Comparison of ENCODE assay signal across 9 cellular contexts in genomic region chrX:125436855-125437254, GRCh38.
DNase-seq lines count a peak whose midpoint lies in the region; ATAC-seq and TF ChIP-seq lines count a peak whose summit lies in the region.
"Had no signal": no experiment of that assay in that cellular context is flagged by ENCODE, and none has a peak within 500 bp of the region (broad histone marks: within the 10 kb centered on the region; RNA-seq: fewer than 3 reads in every experiment).

No MANE protein-coding gene starts in this region.

- H3K4me3 ChIP-seq in mesendoderm (ENCODE audit: low read length) = no peak overlapping the region

- ATAC-seq in stimulated activated memory B cell treated with anti-CD40 and anti-IgM and Interleukin-4, amounts not matched to agents 10 μg/mL and 1 μg/mL and 100 μg/mL, for 72 hours = no peak
- no peak for ATAC-seq in GM19463 (IDR thresholded peaks at IDR 0.05; ENCODE audit: unreplicated experiment)

- DNase-seq in HS-5 (ENCODE audit: low read depth) (peak; percentile 0), mesendoderm (peak; percentile 40)
- no peak for DNase-seq in activated CD4-positive, alpha-beta memory T cell treated with anti-CD3 and anti-CD28 coated beads, Interleukin-2, amount 10 ng/mL, durations not matched to agents 7 days and 5 days
- DNase-seq: NK-92 treated with Interleukin-12 subunit alpha and Interleukin-12 subunit beta, amount 100 ng/mL, for 24 hours had no signal

- H3K4ac ChIP-seq in mesendoderm (ENCODE audit: low read depth, low read length) = no peak overlapping the region

- no peaks in the 10 kb centered on the region for H3K36me3 Mint-ChIP-seq in activated CD4-positive, alpha-beta memory T cell treated with anti-CD3 and anti-CD28 coated beads, Interleukin-2, amount 10 ng/mL, durations not matched to agents 7 days and 5 days (ENCODE audit: low read depth)
- no peaks in the 10 kb centered on the region for H3K36me3 Mint-ChIP-seq in stimulated activated memory B cell treated with anti-CD40 and anti-IgM and Interleukin-4, amounts not matched to agents 10 μg/mL and 1 μg/mL and 100 μg/mL, for 72 hours
- H3K36me3 Mint-ChIP-seq: memory B cell had no signal

- H3K4me3 Mint-ChIP-seq in activated CD4-positive, alpha-beta memory T cell treated with anti-CD3 and anti-CD28 coated beads, Interleukin-2, amount 10 ng/mL, durations not matched to agents 7 days and 5 days = no peak overlapping the region
- H3K4me3 Mint-ChIP-seq in stimulated activated memory B cell treated with anti-CD40 and anti-IgM and Interleukin-4, amounts not matched to agents 10 μg/mL and 1 μg/mL and 100 μg/mL, for 72 hours = no peak overlapping the region
- H3K4me3 Mint-ChIP-seq: memory B cell had no signal

- H4K5ac ChIP-seq in mesendoderm (ENCODE audit: low read length) = no peak overlapping the region

- no peak overlapping the region for H2BK5ac ChIP-seq in mesendoderm (ENCODE audit: low read length)

- H3K27ac Mint-ChIP-seq in activated CD4-positive, alpha-beta memory T cell treated with anti-CD3 and anti-CD28 coated beads, Interleukin-2, amount 10 ng/mL, durations not matched to agents 7 days and 5 days = no peak overlapping the region
- no peak overlapping the region for H3K27ac Mint-ChIP-seq in stimulated activated memory B cell treated with anti-CD40 and anti-IgM and Interleukin-4, amounts not matched to agents 10 μg/mL and 1 μg/mL and 100 μg/mL, for 72 hours
- H3K27ac Mint-ChIP-seq: memory B cell had no signal

- no peaks in the 10 kb centered on the region for H3K79me1 ChIP-seq in mesendoderm (ENCODE audit: low read length)

- H3K18ac ChIP-seq in mesendoderm (ENCODE audit: low read length) = no peak overlapping the region

- H3K56ac ChIP-seq in mesendoderm (ENCODE audit: low read length) = no peak overlapping the region

- no peak overlapping the region for H2BK120ac ChIP-seq in mesendoderm (ENCODE audit: low read depth, low read length)

- H3K36me3 ChIP-seq in mesendoderm (ENCODE audit: control insufficient read depth, insufficient read depth, low read length) = no peaks in the 10 kb centered on the region

- H3K27ac ChIP-seq in VCaP = no peak overlapping the region
- no peak overlapping the region for H3K27ac ChIP-seq in mesendoderm (ENCODE audit: low read depth, low read length)

- H3K79me2 ChIP-seq in mesendoderm (ENCODE audit: control insufficient read depth, insufficient read depth, low read length) = no peaks in the 10 kb centered on the region

- H3K23ac ChIP-seq in mesendoderm (ENCODE audit: low read length) = no peak overlapping the region

- no peak overlapping the region for H3K4me2 ChIP-seq in mesendoderm (ENCODE audit: low read length)

- POLR2A ChIA-PET in activated CD4-positive, alpha-beta memory T cell treated with anti-CD3 and anti-CD28 coated beads, Interleukin-2, amount 10 ng/mL, durations not matched to agents 7 days and 5 days (lab: Charles Lee) = no interaction called here

- no peak overlapping the region for H2BK15ac ChIP-seq in mesendoderm (replicated peaks; ENCODE audit: low read depth)

- H3K9me3 Mint-ChIP-seq in activated CD4-positive, alpha-beta memory T cell treated with anti-CD3 and anti-CD28 coated beads, Interleukin-2, amount 10 ng/mL, durations not matched to agents 7 days and 5 days = no peaks in the 10 kb centered on the region
- H3K9me3 Mint-ChIP-seq in stimulated activated memory B cell treated with anti-CD40 and anti-IgM and Interleukin-4, amounts not matched to agents 10 μg/mL and 1 μg/mL and 100 μg/mL, for 72 hours = no peaks in the 10 kb centered on the region
- H3K9me3 Mint-ChIP-seq: memory B cell had no signal

- H3K27me3 ChIP-seq in mesendoderm (ENCODE audit: insufficient read depth, low read length, poor library complexity) = no peaks in the 10 kb centered on the region

- H3K4me1 Mint-ChIP-seq in activated CD4-positive, alpha-beta memory T cell treated with anti-CD3 and anti-CD28 coated beads, Interleukin-2, amount 10 ng/mL, durations not matched to agents 7 days and 5 days = no peaks in the 10 kb centered on the region
- H3K4me1 Mint-ChIP-seq in stimulated activated memory B cell treated with anti-CD40 and anti-IgM and Interleukin-4, amounts not matched to agents 10 μg/mL and 1 μg/mL and 100 μg/mL, for 72 hours = no peaks in the 10 kb centered on the region
- H3K4me1 Mint-ChIP-seq: memory B cell had no signal

- peak; percentile 22; the same call in 1 of the 2 replicates for TF ChIP-seq CTCF in GM12874 (IDR thresholded peaks at IDR 0.05; ENCODE audit: insufficient read depth, low read depth, low read length)
- peak; percentile 59 for TF ChIP-seq CTCF in VCaP (conservative IDR thresholded peaks at IDR 0.05)

- CTCF ChIA-PET in activated CD4-positive, alpha-beta memory T cell treated with anti-CD3 and anti-CD28 coated beads, Interleukin-2, amount 10 ng/mL, durations not matched to agents 7 days and 5 days (lab: Charles Lee) = no interaction called here

- H3K4me1 ChIP-seq in mesendoderm (ENCODE audit: control insufficient read depth, low read depth, low read length) = no peaks in the 10 kb centered on the region

- no peaks in the 10 kb centered on the region for H3K27me3 Mint-ChIP-seq in activated CD4-positive, alpha-beta memory T cell treated with anti-CD3 and anti-CD28 coated beads, Interleukin-2, amount 10 ng/mL, durations not matched to agents 7 days and 5 days
- no peaks in the 10 kb centered on the region for H3K27me3 Mint-ChIP-seq in stimulated activated memory B cell treated with anti-CD40 and anti-IgM and Interleukin-4, amounts not matched to agents 10 μg/mL and 1 μg/mL and 100 μg/mL, for 72 hours
- H3K27me3 Mint-ChIP-seq: memory B cell had no signal

- no peak overlapping the region for H2AK5ac ChIP-seq in mesendoderm (ENCODE audit: low read length)

- no peak overlapping the region for H3K9ac ChIP-seq in mesendoderm (ENCODE audit: low read length)

- no peak overlapping the region for H4K8ac ChIP-seq in mesendoderm (ENCODE audit: low read depth, low read length)
